Comparison of ENCODE assay signal across 23 cellular contexts in the genomic region with DNA sequence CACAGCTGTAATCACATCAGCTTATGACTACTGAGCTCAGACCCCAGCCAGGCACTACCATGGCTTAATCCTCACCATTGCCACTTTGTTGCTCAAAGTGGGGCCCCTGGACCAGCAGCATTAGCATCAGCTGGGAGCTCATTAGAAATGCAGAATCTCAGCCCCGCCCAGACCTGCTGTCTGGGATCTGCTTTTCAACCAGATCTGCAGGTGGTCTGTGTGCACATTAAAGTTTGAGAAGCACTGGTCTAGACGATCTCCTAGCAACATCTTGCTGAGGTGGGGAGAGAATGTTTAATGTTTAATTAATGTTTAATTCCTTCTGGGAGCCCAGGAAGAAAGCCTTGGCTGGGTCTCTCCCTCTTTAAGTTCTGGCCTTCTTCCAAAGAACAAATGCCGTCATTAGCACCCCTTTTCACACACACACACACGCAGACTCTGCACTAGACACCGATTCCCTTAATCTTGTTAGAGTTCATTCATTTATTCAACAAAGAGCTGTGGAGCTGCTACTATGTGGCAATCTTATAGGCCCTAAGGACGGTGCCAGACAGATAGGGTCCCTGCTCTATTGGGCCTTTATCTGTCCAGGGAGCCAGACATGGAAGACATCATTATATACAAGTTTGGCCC. TPM values are rescaled to one million over a fixed set of nuclear protein-coding genes. Genes with fewer than 3 reads are reported as not detected.
DNase-seq lines count a peak whose midpoint lies in the region; ATAC-seq, FAIRE-seq and TF ChIP-seq lines count a peak whose summit lies in the region.
"Had no signal": no experiment of that assay in that cellular context is flagged by ENCODE, and none has a peak within 500 bp of the region (broad histone marks: within the 10 kb centered on the region; RNA-seq: fewer than 3 reads in every experiment).

No MANE protein-coding gene starts in this region.

- TF ChIP-seq CTCF in kidney (IDR thresholded peaks at IDR 0.05; ENCODE audit: borderline replicate concordance, extremely low read depth, insufficient read depth) (no peak), suprapubic skin (IDR thresholded peaks at IDR 0.05) (no peak), left ventricle myocardium inferior (IDR thresholded peaks at IDR 0.05; ENCODE audit: borderline replicate concordance) (no peak), tibial artery (IDR thresholded peaks at IDR 0.05) (no peak)

- peaks cover 2% of the 10 kb centered on the region for H3K27me3 Mint-ChIP-seq in activated CD4-positive, alpha-beta T cell treated with anti-CD3 and anti-CD28 coated beads, Interleukin-2, amount 10 ng/mL, durations not matched to agents 24 days and 14 days
- no peaks in the 10 kb centered on the region for H3K27me3 Mint-ChIP-seq in activated CD4-positive, alpha-beta T cell treated with anti-CD3 and anti-CD28 coated beads for 36 hours
- H3K27me3 Mint-ChIP-seq: activated T-cell treated with anti-CD3 and anti-CD28 coated beads, Interleukin-2, amount 50 U/mL, for 24 hours had no signal

- peak overlapping the region; percentile 16 for H3K27ac Mint-ChIP-seq in activated CD4-positive, alpha-beta T cell treated with anti-CD3 and anti-CD28 coated beads, Interleukin-2, amount 10 ng/mL, durations not matched to agents 24 days and 14 days
- H3K27ac Mint-ChIP-seq in activated CD4-positive, alpha-beta T cell treated with anti-CD3 and anti-CD28 coated beads for 36 hours = no peak overlapping the region
- H3K27ac Mint-ChIP-seq: activated T-cell treated with anti-CD3 and anti-CD28 coated beads, Interleukin-2, amount 50 U/mL, for 24 hours; CD8-positive, alpha-beta T cell had no signal

- H3K27ac ChIP-seq in kidney (ENCODE audit: low read depth in 2 of 2, low read length in 2 of 2) (no peak overlapping the region), suprapubic skin (peak overlapping the region; percentile 44), left ventricle myocardium inferior (replicated peaks) (no peak overlapping the region), tibial artery (no peak overlapping the region)
- H3K27ac ChIP-seq: cardiac muscle cell, ovary, PC-9, SK-N-MC had no signal

- no peaks in the 10 kb centered on the region for H3K36me3 Mint-ChIP-seq in activated CD4-positive, alpha-beta T cell treated with anti-CD3 and anti-CD28 coated beads, Interleukin-2, amount 10 ng/mL, durations not matched to agents 24 days and 14 days (ENCODE audit: low read depth)
- H3K36me3 Mint-ChIP-seq in activated CD4-positive, alpha-beta T cell treated with anti-CD3 and anti-CD28 coated beads for 36 hours (ENCODE audit: low read depth) = no peaks in the 10 kb centered on the region

- H3K4me1 ChIP-seq in kidney (ENCODE audit: control insufficient read depth in 1 of 2, insufficient read depth in 1 of 2, low read depth in 1 of 2, low read length in 2 of 2) (peaks cover 3 to 21% of the 10 kb centered on the region in 2 donors), suprapubic skin (peaks cover 19% of the 10 kb centered on the region), left ventricle myocardium inferior (peaks cover 35% of the 10 kb centered on the region), tibial artery (peaks cover 0 to 6% (median 0%) of the 10 kb centered on the region in 4 donors)

- no peak for TF ChIP-seq POLR2A in suprapubic skin (IDR thresholded peaks at IDR 0.05)

- TF ChIP-seq EP300 in suprapubic skin (IDR thresholded peaks at IDR 0.05) = no peak

- no peak for FAIRE-seq in kidney (lab: Jason Lieb, UNC)
- FAIRE-seq: A204.1, GM12878 had no signal

- no peak overlapping the region for H3K9ac ChIP-seq in kidney (ENCODE audit: low read length in 2 of 2)

- H3K36me3 ChIP-seq in kidney (ENCODE audit: control insufficient read depth in 1 of 2, insufficient read depth in 2 of 2, low read length in 2 of 2) (no peaks in the 10 kb centered on the region), suprapubic skin (no peaks in the 10 kb centered on the region), left ventricle myocardium inferior (no peaks in the 10 kb centered on the region), tibial artery (no peaks in the 10 kb centered on the region)
- H3K36me3 ChIP-seq: cardiac muscle cell, ovary had no signal

- no peak for ATAC-seq in activated CD4-positive, alpha-beta T cell treated with anti-CD3 and anti-CD28 coated beads for 36 hours
- ATAC-seq: CD8-positive, alpha-beta T cell; GM12878 had no signal

- 74% methylated on average over 6 of the region's 6 CpGs for WGBS in suprapubic skin

- peaks cover 12% of the 10 kb centered on the region for H3K4me1 Mint-ChIP-seq in activated CD4-positive, alpha-beta T cell treated with anti-CD3 and anti-CD28 coated beads, Interleukin-2, amount 10 ng/mL, durations not matched to agents 24 days and 14 days
- peaks cover 36% of the 10 kb centered on the region for H3K4me1 Mint-ChIP-seq in activated CD4-positive, alpha-beta T cell treated with anti-CD3 and anti-CD28 coated beads for 36 hours

- DNase-seq in activated CD4-positive, alpha-beta T cell treated with anti-CD3 and anti-CD28 coated beads, Interleukin-2, amount 10 ng/mL, durations not matched to agents 24 days and 14 days = no peak
- no peak for DNase-seq in activated CD4-positive, alpha-beta T cell treated with anti-CD3 and anti-CD28 coated beads for 36 hours
- DNase-seq in NCI-H748 (lab: John Stamatoyannopoulos, UW; ENCODE audit: unreplicated experiment) (peak; percentile 72), kidney (peak; percentile 35), suprapubic skin (ENCODE audit: low spot score in 2 of 2) (no peak), left ventricle myocardium inferior (no peak), midbrain (lab: John Stamatoyannopoulos, UW) (no peak), tibial artery (no peak)
- DNase-seq: activated CD4-positive, alpha-beta T cell treated with anti-CD3 and anti-CD28 coated beads, Interleukin-2, amount 50 U/mL, for 4 hours; activated T-cell treated with anti-CD3 and anti-CD28 coated beads, Interleukin-2, amount 50 U/mL, for 24 hours; CD8-positive, alpha-beta T cell; HCEC 1CT; islet precursor cell; NCI-H1436 treated with DMSO at 0.1 percent for 48 hours; NCI-H510A; ovary had no signal

- CTCF ChIA-PET in activated CD4-positive, alpha-beta T cell treated with anti-CD3 and anti-CD28 coated beads for 36 hours (lab: Charles Lee) = interaction anchor here (0.6 to 1.2 kb wide), 5 partner anchors 9 to 93 kb away, joined by 3 to 4 read pairs (median 3); no protein-coding TSS in a partner anchor

- H3K9me3 ChIP-seq in kidney (ENCODE audit: control insufficient read depth in 1 of 2, low read length in 2 of 2) (no peaks in the 10 kb centered on the region), suprapubic skin (no peaks in the 10 kb centered on the region), left ventricle myocardium inferior (replicated peaks) (no peaks in the 10 kb centered on the region), tibial artery (no peaks in the 10 kb centered on the region)
- H3K9me3 ChIP-seq: ovary had no signal

- H3K4me3 Mint-ChIP-seq in activated CD4-positive, alpha-beta T cell treated with anti-CD3 and anti-CD28 coated beads, Interleukin-2, amount 10 ng/mL, durations not matched to agents 24 days and 14 days = no peak overlapping the region
- H3K4me3 Mint-ChIP-seq in activated CD4-positive, alpha-beta T cell treated with anti-CD3 and anti-CD28 coated beads for 36 hours = no peak overlapping the region
- H3K4me3 Mint-ChIP-seq: activated T-cell treated with anti-CD3 and anti-CD28 coated beads, Interleukin-2, amount 50 U/mL, for 24 hours; CD8-positive, alpha-beta T cell had no signal

- H3K27me3 ChIP-seq in suprapubic skin (peaks cover 7% of the 10 kb centered on the region), left ventricle myocardium inferior (ENCODE audit: low read depth) (peaks cover 13% of the 10 kb centered on the region), tibial artery (peaks cover 0 to 22% of the 10 kb centered on the region in 2 donors)
- H3K27me3 ChIP-seq: cardiac muscle cell, ovary had no signal

- intact Hi-C loops in activated CD4-positive, alpha-beta T cell treated with anti-CD3 and anti-CD28 coated beads, Interleukin-2, amount 10 ng/mL, durations not matched to agents 24 days and 14 days (cut with micrococcal nuclease) = loop anchor here (5.0 kb wide), 1 partner anchor 338 kb away; no protein-coding TSS in a partner anchor
- intact Hi-C loops in activated CD4-positive, alpha-beta T cell treated with anti-CD3 and anti-CD28 coated beads for 36 hours (cut with DNase I, micrococcal nuclease) = loop anchor here in 1 of 2 experiments (2.0 kb wide), 1 partner anchor 21 kb away; no protein-coding TSS in a partner anchor
- intact Hi-C loops in kidney (cut with DNase I) = no loop called here
- intact Hi-C loops in left ventricle myocardium inferior (cut with micrococcal nuclease) = no loop called here
- intact Hi-C loops in tibial artery (cut with DNase I; ENCODE audit: low total_unique reads) = no loop called here

- POLR2A ChIA-PET in activated CD4-positive, alpha-beta T cell treated with anti-CD3 and anti-CD28 coated beads for 36 hours (lab: Charles Lee) = no interaction called here

- no peaks in the 10 kb centered on the region for H3K9me3 Mint-ChIP-seq in activated CD4-positive, alpha-beta T cell treated with anti-CD3 and anti-CD28 coated beads, Interleukin-2, amount 10 ng/mL, durations not matched to agents 24 days and 14 days
- H3K9me3 Mint-ChIP-seq in activated CD4-positive, alpha-beta T cell treated with anti-CD3 and anti-CD28 coated beads for 36 hours (ENCODE audit: low read depth) = no peaks in the 10 kb centered on the region
- H3K9me3 Mint-ChIP-seq: activated T-cell treated with anti-CD3 and anti-CD28 coated beads, Interleukin-2, amount 50 U/mL, for 24 hours; CD8-positive, alpha-beta T cell had no signal

- no peak overlapping the region for H3K4me3 ChIP-seq in kidney (ENCODE audit: low read length in 2 of 2)
- H3K4me3 ChIP-seq in suprapubic skin = no peak overlapping the region
- H3K4me3 ChIP-seq in left ventricle myocardium inferior = no peak overlapping the region
- no peak overlapping the region for H3K4me3 ChIP-seq in tibial artery
- H3K4me3 ChIP-seq: cardiac muscle cell, GM12878, ovary, PC-9, SK-N-MC had no signal

RNA-seq across cellular contexts. Expression of a gene that starts 53.7 kb away (rescaled TPM):
- 0.56 and 0.62 TPM in 2 replicates for total RNA-seq in activated CD4-positive, alpha-beta T cell treated with anti-CD3 and anti-CD28 coated beads, Interleukin-2, amount 10 ng/mL, durations not matched to agents 24 days and 14 days
- total RNA-seq in activated CD4-positive, alpha-beta T cell treated with anti-CD3 and anti-CD28 coated beads for 36 hours = under 1 TPM; 0.78 to 0.81 TPM
- total RNA-seq in kidney = 3.1 TPM
- polyA plus RNA-seq in kidney (ENCODE audit: insufficient read depth, low read depth, low replicate concordance) = 0.17 TPM
- total RNA-seq in suprapubic skin = 1 to 10 TPM; 1.5 to 4.3 (median 2.2) TPM
- total RNA-seq in left ventricle myocardium inferior = 0.33 TPM
- total RNA-seq: cardiac muscle cell, G401, GM12878, HT1080, PC-9 had no signal
- polyA plus RNA-seq: cardiac muscle cell had no signal

Comparison
In these comparisons a context has a peak if more than half of its experiments do, and no peak if none do; other contexts are left out.
1. DNase-seq: peak in NCI-H748 (single experiment) and kidney (single experiment); none in activated CD4-positive, alpha-beta T cell treated with anti-CD3 and anti-CD28 coated beads, Interleukin-2, amount 10 ng/mL, durations not matched to agents 24 days and 14 days (single experiment), activated CD4-positive, alpha-beta T cell treated with anti-CD3 and anti-CD28 coated beads for 36 hours (single experiment), suprapubic skin (0 of 2), left ventricle myocardium inferior (single experiment), midbrain (single experiment) and tibial artery (0 of 2).